ENCODE assay signal across 28 cellular contexts in genomic region chr22:44473580-44473979, GRCh38.
"Had no signal": no experiment of that assay in that cellular context is flagged by ENCODE, and none has a peak within 500 bp of the region (broad histone marks: within the 10 kb centered on the region; RNA-seq: fewer than 3 reads in every experiment).

No MANE protein-coding gene starts in this region.

- DNase-seq: central memory CD4-positive, alpha-beta T cell; effector CD8-positive, alpha-beta T cell; endodermal cell; foreskin keratinocyte; heart left ventricle; hippocampal formation; immature natural killer cell; islet precursor cell; mesenchymal stem cell; mucosa of descending colon; naive B cell; stimulated activated CD4-positive, alpha-beta T cell treated with anti-CD3 and anti-CD28 coated beads, Interleukin-12 subunit alpha, Interleukin-12 subunit beta, amount 100 ng/mL, for 4 hours; stimulated activated CD4-positive, alpha-beta T cell treated with anti-CD3 and anti-CD28 coated beads, Interleukin-1b, Interleukin-23, amount 100 ng/mL, for 48 hours; stimulated activated CD4-positive, alpha-beta T cell treated with anti-CD3 and anti-CD28 coated beads, Interleukin-4, amount 100 ng/mL, for 1 hour; stimulated activated naive CD4-positive, alpha-beta T cell treated with Interleukin-2 at 50 U/mL for 16 hours; substantia nigra; testis; tibial artery had no signal

- H3K27me3 ChIP-seq: foreskin keratinocyte, gastroesophageal sphincter, heart left ventricle, neutrophil, testis, tibial artery had no signal

- H2AFZ ChIP-seq: parathyroid adenoma had no signal

- H3K36me3 ChIP-seq: gastroesophageal sphincter, heart left ventricle, neutrophil, tibial artery had no signal

- FAIRE-seq: colon, urothelium cell line had no signal

- H3K9ac ChIP-seq: parathyroid adenoma had no signal

- H3K4me1 ChIP-seq: foreskin keratinocyte, gastroesophageal sphincter, heart left ventricle, parathyroid adenoma, tibial artery had no signal

- H3K27ac ChIP-seq: epithelial cell of prostate, foreskin keratinocyte, gastroesophageal sphincter, heart left ventricle, neutrophil, parathyroid adenoma, skin epidermis, testis, tibial artery had no signal

- H3K9me3 ChIP-seq: neutrophil, testis had no signal

- H3K4me3 ChIP-seq: gastroesophageal sphincter, heart left ventricle, mucosa of descending colon, skin epidermis, testis, tibial artery had no signal

- ATAC-seq: esophagus mucosa; foreskin keratinocyte; gastroesophageal sphincter; heart left ventricle; mucosa of descending colon; natural killer cell treated with Interleukin-12 subunit alpha and Interleukin-12 subunit beta and Interleukin-15 and Interleukin-18, amount 100 ng/mL, for 72 hours; stimulated activated effector memory CD8-positive, alpha-beta T cell treated with anti-CD3 and anti-CD28 coated beads, Interleukin-12 subunit alpha, Interleukin-12 subunit beta, amount 100 ng/mL, for 72 hours had no signal

- H3K79me2 ChIP-seq: parathyroid adenoma had no signal
